ENCODE assay signal across 21 cellular contexts in the genomic region with DNA sequence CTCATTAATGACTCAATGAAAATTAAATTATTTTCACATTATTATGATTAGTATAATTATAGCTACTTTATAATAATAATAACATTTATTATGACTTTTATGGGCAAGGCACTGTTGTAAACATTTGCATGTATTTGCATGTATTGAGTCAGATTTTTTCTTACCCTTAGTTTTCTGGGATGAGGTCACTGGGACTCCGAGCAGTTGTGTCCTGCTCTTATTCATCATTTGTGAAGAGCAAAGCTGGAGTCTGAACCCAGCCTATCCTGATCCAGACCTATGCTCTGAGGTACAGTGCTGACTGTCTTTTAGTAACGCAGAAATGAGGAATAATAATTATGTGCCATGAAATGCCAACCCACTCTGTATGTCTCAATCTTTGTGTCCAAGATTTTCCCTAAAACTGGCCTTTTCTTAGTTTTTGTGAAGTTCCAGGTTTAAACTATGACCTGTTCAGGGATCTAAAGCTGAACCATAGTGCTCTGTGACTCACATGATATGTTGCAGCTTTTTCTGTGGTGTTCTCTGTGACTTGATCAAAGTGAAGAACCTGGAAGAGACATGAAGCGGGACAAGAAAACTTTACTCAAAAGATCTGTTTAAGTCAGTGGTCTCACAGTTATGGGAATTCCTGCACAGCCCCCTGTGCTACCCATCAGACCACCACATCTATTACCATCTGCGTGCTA. TPM values are rescaled to one million over a fixed set of nuclear protein-coding genes. Genes with fewer than 3 reads are reported as not detected.
"Had no signal": no experiment of that assay in that cellular context is flagged by ENCODE, and none has a peak within 500 bp of the region (broad histone marks: within the 10 kb centered on the region; RNA-seq: fewer than 3 reads in every experiment).

No MANE protein-coding gene starts in this region.

RNA-seq across cellular contexts. Expression of a gene that starts 1.2 kb away (rescaled TPM):
- total RNA-seq: kidney epithelial cell; left ventricle myocardium inferior; mesenteric fat pad; mucosa of descending colon; myocyte; naive thymus-derived CD4-positive, alpha-beta T cell; natural killer cell treated with Interleukin-12 subunit alpha and Interleukin-12 subunit beta and Interleukin-15 and Interleukin-18, amount 100 ng/mL, for 72 hours; omental fat pad; ovary; progenitor cell of endocrine pancreas; pulmonary artery endothelial cell; right atrium auricular region; right lobe of liver; skeletal muscle tissue; temporal lobe; tibial nerve; ureter; uterus had no signal
- polyA plus RNA-seq: naive thymus-derived CD4-positive, alpha-beta T cell; neural cell had no signal

RNA-seq across cellular contexts. Expression of a gene that starts 18.9 kb away (rescaled TPM):
- total RNA-seq: kidney epithelial cell; left ventricle myocardium inferior; mesenteric fat pad; mucosa of descending colon; myocyte; naive thymus-derived CD4-positive, alpha-beta T cell; natural killer cell treated with Interleukin-12 subunit alpha and Interleukin-12 subunit beta and Interleukin-15 and Interleukin-18, amount 100 ng/mL, for 72 hours; omental fat pad; progenitor cell of endocrine pancreas; pulmonary artery endothelial cell; right atrium auricular region; right lobe of liver; skeletal muscle tissue; temporal lobe; tibial nerve; ureter; uterus had no signal
- polyA plus RNA-seq: naive thymus-derived CD4-positive, alpha-beta T cell; neural cell had no signal

RNA-seq across cellular contexts. Expression of a gene that starts 55.7 kb away (rescaled TPM):
- total RNA-seq: kidney epithelial cell; left ventricle myocardium inferior; mesenteric fat pad; mucosa of descending colon; myocyte; naive thymus-derived CD4-positive, alpha-beta T cell; natural killer cell treated with Interleukin-12 subunit alpha and Interleukin-12 subunit beta and Interleukin-15 and Interleukin-18, amount 100 ng/mL, for 72 hours; omental fat pad; progenitor cell of endocrine pancreas; pulmonary artery endothelial cell; renal cortical epithelial cell; right atrium auricular region; right lobe of liver; skeletal muscle tissue; tibial nerve; ureter; uterus had no signal
- polyA plus RNA-seq: naive thymus-derived CD4-positive, alpha-beta T cell; neural cell; ovary had no signal

RNA-seq across cellular contexts. Expression of a gene that starts 59.9 kb away (rescaled TPM):
- total RNA-seq: kidney epithelial cell; left ventricle myocardium inferior; lung; mesenteric fat pad; mucosa of descending colon; myocyte; naive thymus-derived CD4-positive, alpha-beta T cell; natural killer cell treated with Interleukin-12 subunit alpha and Interleukin-12 subunit beta and Interleukin-15 and Interleukin-18, amount 100 ng/mL, for 72 hours; omental fat pad; ovary; progenitor cell of endocrine pancreas; pulmonary artery endothelial cell; renal cortical epithelial cell; right atrium auricular region; right lobe of liver; skeletal muscle tissue; temporal lobe; tibial nerve; ureter; uterus had no signal
- polyA plus RNA-seq: naive thymus-derived CD4-positive, alpha-beta T cell; neural cell; ovary had no signal
